In the genomic region with DNA sequence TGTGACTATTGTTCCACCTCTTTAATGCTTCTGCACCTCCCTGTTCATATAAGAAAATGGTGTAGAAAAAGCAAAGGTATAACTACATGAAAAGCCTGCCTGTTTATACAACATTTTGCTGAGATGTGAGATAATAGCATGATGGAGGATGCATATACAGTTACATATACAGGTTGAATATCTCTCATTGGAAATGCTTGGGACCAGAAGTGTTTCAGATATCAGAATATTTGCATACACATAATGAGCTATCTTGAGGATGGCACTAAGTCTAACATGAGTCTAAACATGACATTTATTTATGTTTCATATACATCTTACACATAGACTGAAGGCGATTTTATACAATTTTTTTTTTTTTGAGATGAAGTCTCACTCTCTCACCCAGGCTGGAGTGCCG, we compare ENCODE assay signal across 3 cellular contexts.
"Had no signal": no experiment of that assay in that cellular context is flagged by ENCODE, and none has a peak within 500 bp of the region (broad histone marks: within the 10 kb centered on the region; RNA-seq: fewer than 3 reads in every experiment).

No MANE protein-coding gene starts in this region.

- H3K4me3 ChIP-seq: GM12878 had no signal

- ATAC-seq: GM12878 had no signal

- DNase-seq: GDM1, GF-D8 had no signal
